ENCODE assay signal across 17 cellular contexts in the genomic region with DNA sequence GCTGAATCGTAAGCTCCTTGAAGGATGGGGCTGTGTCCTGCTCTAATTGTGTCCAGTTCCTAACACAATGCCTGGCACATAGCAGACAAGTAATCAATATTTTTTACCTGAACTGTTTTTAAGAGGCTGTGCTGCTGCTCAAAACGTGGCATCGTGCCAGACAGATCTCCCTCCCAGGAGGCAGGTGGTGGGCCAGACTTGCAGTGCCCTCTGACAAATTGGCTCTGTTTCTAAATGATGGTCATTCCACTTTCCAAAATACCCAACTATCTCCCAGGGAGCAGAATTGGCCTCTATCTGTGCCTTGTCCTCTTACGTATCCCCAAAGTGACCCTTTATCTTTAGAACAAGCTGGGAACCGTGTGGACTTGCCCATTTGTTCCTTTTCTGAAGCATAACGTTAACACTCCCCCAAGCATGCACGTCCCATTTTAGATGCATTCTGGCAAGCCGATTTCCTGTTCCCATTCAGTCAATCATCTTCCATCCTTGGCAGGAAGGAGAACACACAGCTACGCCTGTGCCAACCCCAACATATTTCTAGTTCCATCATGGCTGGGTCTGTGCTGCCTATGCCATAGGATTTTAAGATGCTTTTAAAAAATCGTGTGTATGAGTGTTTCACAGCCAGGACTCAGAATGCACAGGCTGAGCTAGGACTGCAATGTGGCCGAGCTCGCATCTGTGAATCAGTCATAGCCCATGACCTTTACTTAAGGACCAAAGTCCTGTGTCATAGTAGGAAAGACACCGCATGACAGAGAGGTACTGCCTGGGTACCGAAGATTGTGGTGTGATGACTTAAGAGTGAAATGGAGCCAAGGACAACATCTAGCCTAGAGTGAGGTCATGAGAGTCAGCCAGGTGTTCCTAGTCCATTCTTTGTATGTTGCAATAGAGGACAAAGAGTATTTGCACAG.
A peak's percentile ranks its signal among the peaks of the same experiment; 100 is the strongest.
DNase-seq lines count a peak whose midpoint lies in the region; ATAC-seq and TF ChIP-seq lines count a peak whose summit lies in the region.
"Had no signal": no experiment of that assay in that cellular context is flagged by ENCODE, and none has a peak within 500 bp of the region (broad histone marks: within the 10 kb centered on the region; RNA-seq: fewer than 3 reads in every experiment).

No MANE protein-coding gene starts in this region.

- no peak overlapping the region for H3K4me3 Mint-ChIP-seq in naive thymus-derived CD8-positive, alpha-beta T cell
- H3K4me3 Mint-ChIP-seq: CD8-positive, alpha-beta T cell; nephron; stimulated activated naive CD8-positive, alpha-beta T cell treated with anti-CD3 and anti-CD28 coated beads, Interleukin-15, amount 100 ng/mL, for 72 hours had no signal

- POLR2A ChIA-PET in naive thymus-derived CD8-positive, alpha-beta T cell (lab: Charles Lee): no interaction called here

- no peaks in the 10 kb centered on the region for H3K36me3 ChIP-seq in heart left ventricle
- H3K36me3 ChIP-seq in right atrium auricular region: no peaks in the 10 kb centered on the region
- H3K36me3 ChIP-seq in hepatocyte (replicated peaks; ENCODE audit: insufficient read depth, low read depth): no peaks in the 10 kb centered on the region

- no peak for TF ChIP-seq POLR2A in heart left ventricle (IDR thresholded peaks at IDR 0.05)

- DNase-seq in heart left ventricle (no peak), right atrium auricular region (ENCODE audit: low spot score) (no peak), SHP77 (lab: John Stamatoyannopoulos, UW) (peak; percentile 75 to 78), hepatocyte (ENCODE audit: low spot score) (peak; percentile 8), cortex of kidney (lab: John Stamatoyannopoulos, UW) (no peak), iPS-NIHi11 (ENCODE audit: low spot score) (no peak)
- no peak for DNase-seq in stimulated activated CD4-positive, alpha-beta T cell treated with anti-CD3 and anti-CD28 coated beads, Interleukin-4, amount 100 ng/mL, for 4 hours
- no peak for DNase-seq in naive thymus-derived CD8-positive, alpha-beta T cell
- DNase-seq: activated T-cell treated with anti-CD3 and anti-CD28 coated beads for 4 hours; CD8-positive, alpha-beta T cell; GM23248; NCI-H2227 treated with DMSO at 0.1 percent for 48 hours; stimulated activated naive CD8-positive, alpha-beta T cell treated with anti-CD3 and anti-CD28 coated beads, Interleukin-15, amount 100 ng/mL, for 72 hours; T-helper 2 cell had no signal

- ATAC-seq in heart left ventricle: peak in 3 of 4 donors; percentile 42 to 73 (median 66)
- ATAC-seq in naive thymus-derived CD8-positive, alpha-beta T cell: no peak
- ATAC-seq: activated naive CD4-positive, alpha-beta T cell treated with anti-CD3 and anti-CD28 coated beads, Interleukin-2, amount 50 U/mL, for 72 hours; CD8-positive, alpha-beta T cell; stimulated activated naive CD8-positive, alpha-beta T cell treated with anti-CD3 and anti-CD28 coated beads, Interleukin-15, amount 100 ng/mL, for 72 hours had no signal

- no peak overlapping the region for H2AFZ ChIP-seq in hepatocyte
- H2AFZ ChIP-seq: GM23248 had no signal

- H3K9me3 Mint-ChIP-seq in naive thymus-derived CD8-positive, alpha-beta T cell: peaks cover 0 to 2% (median 0%) of the 10 kb centered on the region in 9 donors
- H3K9me3 Mint-ChIP-seq: activated naive CD4-positive, alpha-beta T cell treated with anti-CD3 and anti-CD28 coated beads, Interleukin-2, amount 50 U/mL, for 72 hours; CD8-positive, alpha-beta T cell; stimulated activated naive CD8-positive, alpha-beta T cell treated with anti-CD3 and anti-CD28 coated beads, Interleukin-15, amount 100 ng/mL, for 72 hours had no signal

- H3K4me1 Mint-ChIP-seq in naive thymus-derived CD8-positive, alpha-beta T cell: peaks cover 0 to 3% (median 1%) of the 10 kb centered on the region in 4 donors

- H3K36me3 Mint-ChIP-seq in naive thymus-derived CD8-positive, alpha-beta T cell: no peaks in the 10 kb centered on the region
- H3K36me3 Mint-ChIP-seq: activated naive CD4-positive, alpha-beta T cell treated with anti-CD3 and anti-CD28 coated beads, Interleukin-2, amount 50 U/mL, for 72 hours; CD8-positive, alpha-beta T cell had no signal

- intact Hi-C loops in heart left ventricle (cut with DNase I): no loop called here

- H3K27ac ChIP-seq in heart left ventricle: no peak overlapping the region
- H3K27ac ChIP-seq in right atrium auricular region: no peak overlapping the region
- H3K27ac ChIP-seq in hepatocyte: no peak overlapping the region
- H3K27ac ChIP-seq: GM23248, skin epidermis had no signal

- no peak overlapping the region for H3K27ac Mint-ChIP-seq in naive thymus-derived CD8-positive, alpha-beta T cell
- H3K27ac Mint-ChIP-seq: CD8-positive, alpha-beta T cell; nephron; stimulated activated naive CD8-positive, alpha-beta T cell treated with anti-CD3 and anti-CD28 coated beads, Interleukin-15, amount 100 ng/mL, for 72 hours had no signal

- WGBS in heart left ventricle, 4 donors: 53 to 71% (median 60%) methylated on average over 14 of the region's 14 CpGs
- 85% methylated on average over 14 of the region's 14 CpGs for WGBS in hepatocyte (ENCODE audit: low lambda C conversion rate, missing lambda C conversion rate)

- H3K27me3 ChIP-seq in heart left ventricle (peaks cover 0 to 7% (median 0%) of the 10 kb centered on the region in 9 donors), right atrium auricular region (no peaks in the 10 kb centered on the region), hepatocyte (no peaks in the 10 kb centered on the region)

- H3K4me3 ChIP-seq in heart left ventricle (no peak overlapping the region), right atrium auricular region (no peak overlapping the region), hepatocyte (no peak overlapping the region)
- H3K4me3 ChIP-seq: GM23248, skin epidermis had no signal

- H3K4me1 ChIP-seq in heart left ventricle (peaks cover 0 to 9% (median 0%) of the 10 kb centered on the region in 12 donors), right atrium auricular region (no peaks in the 10 kb centered on the region), hepatocyte (ENCODE audit: insufficient read depth) (no peaks in the 10 kb centered on the region)

- no peak for TF ChIP-seq CTCF in heart left ventricle (IDR thresholded peaks at IDR 0.05)
- no peak for TF ChIP-seq CTCF in right atrium auricular region (IDR thresholded peaks at IDR 0.05)
- no peak for TF ChIP-seq CTCF in hepatocyte (IDR thresholded peaks at IDR 0.05; ENCODE audit: poor library complexity)

- H4K20me1 ChIP-seq in hepatocyte (ENCODE audit: insufficient read depth, poor library complexity, severe bottlenecking): no peaks in the 10 kb centered on the region

- H3K9me2 ChIP-seq in hepatocyte (replicated peaks; ENCODE audit: insufficient read depth): no peaks in the 10 kb centered on the region

- H3K79me2 ChIP-seq in hepatocyte: no peaks in the 10 kb centered on the region

- no peak overlapping the region for H3K4me2 ChIP-seq in hepatocyte

- peaks cover 6 to 64% (median 38%) of the 10 kb centered on the region in 5 donors for H3K27me3 Mint-ChIP-seq in naive thymus-derived CD8-positive, alpha-beta T cell

- H3K9me3 ChIP-seq in heart left ventricle (no peaks in the 10 kb centered on the region), right atrium auricular region (no peaks in the 10 kb centered on the region), hepatocyte (ENCODE audit: low read depth) (no peaks in the 10 kb centered on the region)

Comparison
In these comparisons a context has a peak if more than half of its experiments do, and no peak if none do; other contexts are left out.
1. ATAC-seq: peak in heart left ventricle (3 of 4); none in naive thymus-derived CD8-positive, alpha-beta T cell (0 of 2).
2. DNase-seq: peak in SHP77 (2 of 2) and hepatocyte (single experiment); none in heart left ventricle (0 of 5), right atrium auricular region (single experiment), stimulated activated CD4-positive, alpha-beta T cell treated with anti-CD3 and anti-CD28 coated beads, Interleukin-4, amount 100 ng/mL, for 4 hours (0 of 2), cortex of kidney (single experiment), iPS-NIHi11 (single experiment) and naive thymus-derived CD8-positive, alpha-beta T cell (0 of 10).